In the genomic region with DNA sequence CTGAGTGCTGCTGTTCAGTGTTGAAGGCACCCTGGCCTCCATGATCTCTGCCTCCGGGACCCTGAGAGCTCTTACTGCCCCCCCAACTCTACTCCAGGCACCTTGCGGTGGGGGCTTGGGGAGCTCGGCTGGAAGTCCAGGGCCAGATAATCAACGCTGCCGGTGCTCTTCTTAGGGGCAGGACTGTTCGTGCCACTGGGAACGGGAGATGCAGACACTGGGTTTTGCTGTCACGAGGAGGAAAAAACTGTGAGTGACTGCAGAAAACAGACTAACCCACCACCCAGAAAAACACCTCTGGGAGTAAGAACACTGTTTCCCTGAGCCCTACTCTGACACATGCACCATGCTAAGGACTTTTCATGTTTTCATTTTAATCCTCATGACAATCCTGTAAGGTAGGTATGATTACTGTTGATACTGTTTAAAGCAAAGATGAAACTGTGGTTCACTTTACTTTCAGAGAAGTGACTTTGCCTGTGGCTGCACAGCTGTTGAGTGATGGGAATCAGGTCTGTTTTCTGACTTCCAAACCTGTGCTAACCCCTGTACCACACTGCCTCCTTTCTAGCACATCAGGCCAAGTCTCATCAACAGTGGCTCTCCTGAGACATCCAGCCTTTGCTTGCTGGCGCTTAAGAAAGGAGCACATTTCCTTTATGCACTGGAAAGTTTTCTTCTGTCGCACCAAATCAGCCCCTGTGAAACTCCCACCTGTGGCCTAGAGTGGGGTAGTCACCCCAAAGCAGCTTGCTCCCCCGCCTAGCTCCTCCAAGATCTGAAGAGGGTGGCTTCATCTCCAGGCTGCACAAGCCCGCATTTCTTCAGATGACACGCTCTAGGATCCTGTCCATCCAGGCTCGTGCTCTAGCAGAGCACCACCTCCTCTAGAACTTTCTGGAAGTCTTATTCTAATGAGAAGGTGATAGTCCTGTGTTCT, we compare ENCODE assay signal across 18 cellular contexts. TPM values are rescaled to one million over a fixed set of nuclear protein-coding genes. Genes with fewer than 3 reads are reported as not detected.
A peak's percentile ranks its signal among the peaks of the same experiment; 100 is the strongest.
DNase-seq lines count a peak whose midpoint lies in the region; FAIRE-seq and TF ChIP-seq lines count a peak whose summit lies in the region.
"Had no signal": no experiment of that assay in that cellular context is flagged by ENCODE, and none has a peak within 500 bp of the region (broad histone marks: within the 10 kb centered on the region; RNA-seq: fewer than 3 reads in every experiment).

No MANE protein-coding gene starts in this region.

- no peak for TF ChIP-seq CTCF in osteocyte (IDR thresholded peaks at IDR 0.05)

- peaks cover 34% of the 10 kb centered on the region for H3K36me3 Mint-ChIP-seq in osteocyte (ENCODE audit: unreplicated experiment)
- H3K36me3 Mint-ChIP-seq: natural killer cell treated with Interleukin-12 subunit alpha and Interleukin-12 subunit beta and Interleukin-15 and Interleukin-18, amount 100 ng/mL, for 72 hours had no signal

- DNase-seq in activated CD8-positive, alpha-beta memory T cell treated with anti-CD3 and anti-CD28 coated beads for 24 hours, result peak; percentile 53
- no peak for DNase-seq in activated CD8-positive, alpha-beta memory T cell treated with anti-CD3 and anti-CD28 coated beads, Interleukin-2, amount 50 U/mL, for 4 hours
- DNase-seq in GM12891 (ENCODE audit: insufficient read length, low spot score) (no peak), osteocyte (ENCODE audit: extremely low spot score, unreplicated experiment) (peak; percentile 34), C1 segment of cervical spinal cord (lab: John Stamatoyannopoulos, UW) (no peak), foreskin melanocyte (no peak), MG63 (no peak)
- DNase-seq: hippocampal formation; kidney; mesenchymal stem cell; NCI-H1436; NCI-H82; stimulated activated CD4-positive, alpha-beta T cell treated with anti-CD3 and anti-CD28 coated beads, Interleukin-12 subunit alpha, Interleukin-12 subunit beta, amount 100 ng/mL, for 4 hours; stimulated activated naive CD4-positive, alpha-beta T cell had no signal

- no peaks in the 10 kb centered on the region for H3K36me3 ChIP-seq in MG63

- H3K4me3 ChIP-seq in MG63, result no peak overlapping the region
- H3K4me3 ChIP-seq: Peyer's patch had no signal

- TF ChIP-seq POLR2A in GM12891 (IDR thresholded peaks at IDR 0.05; ENCODE audit: low read depth, low read length), result no peak

- H3K27me3 ChIP-seq in MG63, result no peaks in the 10 kb centered on the region
- H3K27me3 ChIP-seq: Peyer's patch had no signal

- H3K4me3 Mint-ChIP-seq in osteocyte (ENCODE audit: unreplicated experiment), result no peak overlapping the region
- H3K4me3 Mint-ChIP-seq: endodermal cell; natural killer cell treated with Interleukin-12 subunit alpha and Interleukin-12 subunit beta and Interleukin-15 and Interleukin-18, amount 100 ng/mL, for 72 hours had no signal

- no peaks in the 10 kb centered on the region for H3K4me1 Mint-ChIP-seq in osteocyte (ENCODE audit: unreplicated experiment)
- H3K4me1 Mint-ChIP-seq: endodermal cell had no signal

- H3K27ac Mint-ChIP-seq in osteocyte (ENCODE audit: unreplicated experiment), result no peak overlapping the region
- H3K27ac Mint-ChIP-seq: endodermal cell; natural killer cell treated with Interleukin-12 subunit alpha and Interleukin-12 subunit beta and Interleukin-15 and Interleukin-18, amount 100 ng/mL, for 72 hours had no signal

- no peaks in the 10 kb centered on the region for H3K9me3 ChIP-seq in MG63
- H3K9me3 ChIP-seq: Peyer's patch had no signal

- peak; percentile 16 for FAIRE-seq in GM12891 (lab: Jason Lieb, UNC)
- FAIRE-seq: kidney had no signal

- H3K9me3 Mint-ChIP-seq in osteocyte (ENCODE audit: unreplicated experiment), result no peaks in the 10 kb centered on the region
- H3K9me3 Mint-ChIP-seq: endodermal cell; natural killer cell treated with Interleukin-12 subunit alpha and Interleukin-12 subunit beta and Interleukin-15 and Interleukin-18, amount 100 ng/mL, for 72 hours had no signal

- H3K27me3 Mint-ChIP-seq in osteocyte (ENCODE audit: unreplicated experiment), result no peaks in the 10 kb centered on the region
- H3K27me3 Mint-ChIP-seq: natural killer cell treated with Interleukin-12 subunit alpha and Interleukin-12 subunit beta and Interleukin-15 and Interleukin-18, amount 100 ng/mL, for 72 hours had no signal

- peak overlapping the region; percentile 59 for H3K27ac ChIP-seq in angular gyrus (ENCODE audit: low read depth, low read length)
- H3K27ac ChIP-seq: Peyer's patch had no signal

TF ChIP-seq in GM12891, 5 proteins besides CTCF, POLR2A, EP300 and RAD21:
- TF ChIP-seq POLR2AphosphoS5 (IDR thresholded peaks at IDR 0.05; ENCODE audit: low read depth, low read length), result no peak
- no peak for TF ChIP-seq POU2F2 (IDR thresholded peaks at IDR 0.05; ENCODE audit: low read depth, low read length)
- TF ChIP-seq PAX5 (IDR thresholded peaks at IDR 0.05; ENCODE audit: insufficient read depth, low read length, severe bottlenecking), result no peak
- TF ChIP-seq TAF1 (IDR thresholded peaks at IDR 0.05; ENCODE audit: low read depth, low read length), result no peak
- no peak for TF ChIP-seq SPI1 (IDR thresholded peaks at IDR 0.05; ENCODE audit: low read depth, low read length)

RNA-seq across cellular contexts. Expression of a gene that starts 31.8 kb away (rescaled TPM):
- 2.9 TPM for polyA plus RNA-seq in GM12891 (2012; ENCODE audit: low read depth, missing spikeins)
- 10.9 and 11.1 TPM in 2 replicates for total RNA-seq in osteocyte
- 3.9 and 4.5 TPM in 2 replicates for total RNA-seq in MG63 (2014; rRNA removed; shearing (Covaris generic); ENCODE audit: low replicate concordance)

RNA-seq across cellular contexts. Expression of a gene that starts 32.1 kb away (rescaled TPM):
- 3.0 TPM for polyA plus RNA-seq in GM12891 (2012; ENCODE audit: low read depth, missing spikeins)
- 10.7 and 10.8 TPM in 2 replicates for total RNA-seq in osteocyte
- 1.7 and 4.3 TPM in 2 replicates for total RNA-seq in MG63 (2014; rRNA removed; shearing (Covaris generic); ENCODE audit: low replicate concordance)

Comparison
In these comparisons a context has a peak if more than half of its experiments do, and no peak if none do; other contexts are left out.
1. DNase-seq: peak in activated CD8-positive, alpha-beta memory T cell treated with anti-CD3 and anti-CD28 coated beads for 24 hours (single experiment) and osteocyte (single experiment); none in activated CD8-positive, alpha-beta memory T cell treated with anti-CD3 and anti-CD28 coated beads, Interleukin-2, amount 50 U/mL, for 4 hours (single experiment), GM12891 (single experiment), C1 segment of cervical spinal cord (0 of 14), foreskin melanocyte (single experiment) and MG63 (single experiment).